ENCODE assay signal across 15 cellular contexts in the genomic region with DNA sequence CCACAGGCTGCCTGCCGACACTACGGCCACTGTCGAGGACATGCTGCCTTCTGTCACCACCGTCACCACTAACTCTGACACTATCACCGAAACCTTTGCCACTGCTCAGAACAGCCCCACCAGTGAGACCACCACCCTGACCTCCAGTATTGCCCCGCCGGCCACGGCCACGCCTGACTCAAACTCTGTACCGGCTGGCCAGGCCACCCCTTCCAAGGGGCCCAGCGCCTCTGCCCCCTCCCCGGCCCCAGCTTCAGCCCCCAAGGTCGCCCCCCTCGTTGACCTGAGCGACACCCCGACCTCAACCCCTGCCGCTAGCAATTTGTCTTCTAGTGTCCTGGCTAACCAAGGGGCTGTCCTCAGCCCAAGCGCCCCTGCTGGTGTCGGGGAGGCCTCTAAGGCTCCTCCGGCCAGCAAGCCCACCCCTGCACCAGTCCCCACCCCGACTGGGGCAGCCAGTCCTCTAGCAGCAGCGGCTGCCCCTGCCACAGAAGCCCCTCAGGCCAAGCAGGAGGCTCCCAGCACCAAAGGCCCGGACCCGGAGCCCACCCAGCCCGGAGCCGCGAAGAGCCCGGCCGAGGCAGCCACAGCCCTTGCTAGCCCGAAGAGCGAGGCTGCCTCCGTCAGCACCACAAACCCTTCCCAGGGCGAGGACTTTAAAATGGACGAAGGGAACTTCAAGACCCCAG. TPM values are rescaled to one million over a fixed set of nuclear protein-coding genes. Genes with fewer than 3 reads are reported as not detected.
DNase-seq lines count a peak whose midpoint lies in the region; ATAC-seq, FAIRE-seq and TF ChIP-seq lines count a peak whose summit lies in the region.
"Had no signal": no experiment of that assay in that cellular context is flagged by ENCODE, and none has a peak within 500 bp of the region (broad histone marks: within the 10 kb centered on the region; RNA-seq: fewer than 3 reads in every experiment).

No MANE protein-coding gene starts in this region.

- no peaks in the 10 kb centered on the region for H3F3A ChIP-seq in SK-N-SH (replicated peaks; ENCODE audit: insufficient read depth)

- H3K27ac Mint-ChIP-seq in nephron progenitor cell, result no peak overlapping the region
- no peak overlapping the region for H3K27ac Mint-ChIP-seq in activated CD8-positive, alpha-beta memory T cell treated with anti-CD3 and anti-CD28 coated beads, Interleukin-2, amount 10 ng/mL, durations not matched to agents 7 days and 5 days
- H3K27ac Mint-ChIP-seq: CD8-positive, alpha-beta T cell had no signal

- H3K23ac ChIP-seq in H1 (ENCODE audit: insufficient read length), result no peak overlapping the region

- peaks cover 41% of the 10 kb centered on the region for H3K36me3 Mint-ChIP-seq in nephron progenitor cell (ENCODE audit: low read depth)
- no peaks in the 10 kb centered on the region for H3K36me3 Mint-ChIP-seq in activated CD8-positive, alpha-beta memory T cell treated with anti-CD3 and anti-CD28 coated beads, Interleukin-2, amount 10 ng/mL, durations not matched to agents 7 days and 5 days
- H3K36me3 Mint-ChIP-seq: CD14-positive monocyte; CD8-positive, alpha-beta T cell had no signal

- ATAC-seq in SK-N-SH treated with all-trans-retinoic acid at 6 μM for 48 hours, result no peak
- no peak for ATAC-seq in activated CD8-positive, alpha-beta memory T cell treated with anti-CD3 and anti-CD28 coated beads, Interleukin-2, amount 10 ng/mL, durations not matched to agents 7 days and 5 days
- ATAC-seq: CD8-positive, alpha-beta T cell had no signal

- H3K9me2 ChIP-seq in SK-N-SH, result no peaks in the 10 kb centered on the region

- no peak overlapping the region for H4K91ac ChIP-seq in H1 (replicated peaks; ENCODE audit: insufficient read length, low read length)

- H3K27me3 ChIP-seq in SK-N-SH (ENCODE audit: insufficient read depth), result no peaks in the 10 kb centered on the region
- H3K27me3 ChIP-seq in H1 (replicated peaks in 1 of 4; ENCODE audit: control insufficient read depth in 3 of 4, extremely low read depth in 1 of 4, insufficient read depth in 3 of 4, low read length in 3 of 4), result no peaks in the 10 kb centered on the region
- no peaks in the 10 kb centered on the region for H3K27me3 ChIP-seq in WERI-Rb-1 (ENCODE audit: insufficient read depth, low read depth, severe bottlenecking)

- no peak overlapping the region for H2AK5ac ChIP-seq in H1 (ENCODE audit: low read depth, low read length)

- H4K20me1 ChIP-seq in SK-N-SH (ENCODE audit: insufficient read depth) (no peaks in the 10 kb centered on the region), H1 (replicated peaks in 1 of 2; ENCODE audit: control insufficient read depth in 1 of 2, insufficient read depth in 2 of 2, low read length in 2 of 2) (no peaks in the 10 kb centered on the region)

- H3K4me3 ChIP-seq in SK-N-SH (ENCODE audit: low read depth in 2 of 2, low read length in 1 of 2), result no peak overlapping the region
- H3K4me3 ChIP-seq in H1 (ENCODE audit: extremely low read depth in 1 of 4, insufficient read depth in 2 of 4, low read depth in 3 of 4, low read length in 4 of 4), result no peak overlapping the region
- H3K4me3 ChIP-seq in WERI-Rb-1 (ENCODE audit: low read depth, low read length), result no peak overlapping the region

- H3K36me3 ChIP-seq in SK-N-SH (replicated peaks in 1 of 2; ENCODE audit: control insufficient read depth in 1 of 2, insufficient read depth in 2 of 2, low read length in 1 of 2) (no peaks in the 10 kb centered on the region), H1 (ENCODE audit: control insufficient read depth in 2 of 4, insufficient read depth in 4 of 4, low read length in 3 of 4) (no peaks in the 10 kb centered on the region), WERI-Rb-1 (peaks cover 8% of the 10 kb centered on the region)

- H3K4me2 ChIP-seq in SK-N-SH, result no peak overlapping the region
- H3K4me2 ChIP-seq in H1 (ENCODE audit: insufficient read depth in 1 of 2, low read depth in 2 of 2, low read length in 2 of 2), result no peak overlapping the region

- H3K23me2 ChIP-seq in H1 (ENCODE audit: low read depth, low read length), result no peaks in the 10 kb centered on the region

- H2BK120ac ChIP-seq in H1 (replicated peaks; ENCODE audit: low read depth, low read length), result no peak overlapping the region

- H3K27ac ChIP-seq in SK-N-SH (ENCODE audit: low read depth in 2 of 2, low read length in 1 of 2), result peak overlapping the region in 1 of 2 experiments; percentile 89; a peak in 2 of 4 replicates
- no peak overlapping the region for H3K27ac ChIP-seq in H1 (ENCODE audit: low read depth, low read length)
- H3K27ac ChIP-seq in substantia nigra (ENCODE audit: low read depth, low read length, poor library complexity, severe bottlenecking), result peak overlapping the region; percentile 53
- H3K27ac ChIP-seq in WERI-Rb-1, result no peak overlapping the region
- H3K27ac ChIP-seq: 22Rv1 had no signal

- TF ChIP-seq POLR2A in H1 (IDR thresholded peaks at IDR 0.05; ENCODE audit: control extremely low read depth in 1 of 2, low read depth in 2 of 2, low read length in 2 of 2), result no peak

- POLR2A ChIA-PET in SK-N-SH (lab: Yijun Ruan, JAX), result no interaction called here
- POLR2A ChIA-PET in H1 (lab: Charles Lee; ENCODE audit: partially characterized antibody), result no interaction called here

- H3K4me3 Mint-ChIP-seq in nephron progenitor cell, result no peak overlapping the region
- H3K4me3 Mint-ChIP-seq in activated CD8-positive, alpha-beta memory T cell treated with anti-CD3 and anti-CD28 coated beads, Interleukin-2, amount 10 ng/mL, durations not matched to agents 7 days and 5 days, result no peak overlapping the region
- H3K4me3 Mint-ChIP-seq: CD14-positive monocyte; CD8-positive, alpha-beta T cell had no signal

- no peaks in the 10 kb centered on the region for H3K79me1 ChIP-seq in H1 (ENCODE audit: low read depth, low read length)

- H2BK5ac ChIP-seq in H1 (ENCODE audit: low read depth, low read length), result no peak overlapping the region

- no peaks in the 10 kb centered on the region for H3K27me3 Mint-ChIP-seq in nephron progenitor cell (ENCODE audit: low read depth, poor library complexity)
- H3K27me3 Mint-ChIP-seq in activated CD8-positive, alpha-beta memory T cell treated with anti-CD3 and anti-CD28 coated beads, Interleukin-2, amount 10 ng/mL, durations not matched to agents 7 days and 5 days, result no peaks in the 10 kb centered on the region

- H3K9me3 Mint-ChIP-seq in nephron progenitor cell, result no peaks in the 10 kb centered on the region
- no peaks in the 10 kb centered on the region for H3K9me3 Mint-ChIP-seq in activated CD8-positive, alpha-beta memory T cell treated with anti-CD3 and anti-CD28 coated beads, Interleukin-2, amount 10 ng/mL, durations not matched to agents 7 days and 5 days (ENCODE audit: low read depth)
- H3K9me3 Mint-ChIP-seq: CD14-positive monocyte; CD8-positive, alpha-beta T cell had no signal

- no peak overlapping the region for H3K4ac ChIP-seq in H1 (replicated peaks; ENCODE audit: insufficient read length, low read depth, low read length)

- H3K9ac ChIP-seq in SK-N-SH (no peak overlapping the region), H1 (replicated peaks in 1 of 4; ENCODE audit: extremely low read depth in 1 of 4, low read depth in 3 of 4, low read length in 3 of 4) (no peak overlapping the region)

- TF ChIP-seq EP300 in SK-N-SH (IDR thresholded peaks at IDR 0.05; ENCODE audit: borderline replicate concordance in 1 of 2, low read depth in 1 of 2, low read length in 1 of 2) (no peak), H1 (IDR thresholded peaks at IDR 0.05; ENCODE audit: borderline replicate concordance in 1 of 2, low read depth in 2 of 2, low read length in 2 of 2) (no peak)

- peak; percentile 56 for DNase-seq in SK-N-SH
- no peak for DNase-seq in H1 (ENCODE audit: low read depth in 1 of 2, low spot score in 2 of 2)
- peak; percentile 13 for DNase-seq in nephron progenitor cell
- no peak for DNase-seq in substantia nigra (lab: John Stamatoyannopoulos, UW)
- no peak for DNase-seq in SIG-M5 treated with dmso at 0.1 percent for 504 hours (lab: John Stamatoyannopoulos, UW; ENCODE audit: unreplicated experiment)
- no peak for DNase-seq in WERI-Rb-1
- DNase-seq in activated CD8-positive, alpha-beta memory T cell treated with anti-CD3 and anti-CD28 coated beads, Interleukin-2, amount 10 ng/mL, durations not matched to agents 7 days and 5 days, result no peak
- DNase-seq: CD8-positive, alpha-beta T cell; COR-L47; H7 had no signal

- H3K18ac ChIP-seq in H1 (ENCODE audit: extremely low read depth, low read length), result no peak overlapping the region

- TF ChIP-seq CTCF in SK-N-SH (IDR thresholded peaks at IDR 0.05) (no peak), H1 (IDR thresholded peaks at IDR 0.05; ENCODE audit: control extremely low read depth in 1 of 3, insufficient read depth in 1 of 3, low read depth in 1 of 3, low read length in 3 of 3) (no peak), nephron progenitor cell (IDR thresholded peaks at IDR 0.05) (no peak), WERI-Rb-1 (IDR thresholded peaks at IDR 0.05; ENCODE audit: low read depth, low read length) (no peak)

- H2AFZ ChIP-seq in SK-N-SH (ENCODE audit: low read depth) (no peak overlapping the region), H1 (ENCODE audit: low read length) (no peak overlapping the region)

- H3K14ac ChIP-seq in H1 (ENCODE audit: insufficient read length), result no peak overlapping the region

- H3K9me3 ChIP-seq in SK-N-SH, result no peaks in the 10 kb centered on the region
- no peaks in the 10 kb centered on the region for H3K9me3 ChIP-seq in H1 (ENCODE audit: insufficient read depth in 2 of 2, low read depth in 1 of 2, low read length in 1 of 2)
- H3K9me3 ChIP-seq in WERI-Rb-1 (ENCODE audit: severe bottlenecking), result no peaks in the 10 kb centered on the region

- no peak overlapping the region for H2BK15ac ChIP-seq in H1 (ENCODE audit: low read length)

- no peak overlapping the region for H4K8ac ChIP-seq in H1 (ENCODE audit: extremely low read depth, insufficient read depth, low read length)

- 90% methylated on average over 24 of the region's 34 CpGs for WGBS in SK-N-SH (ENCODE audit: low lambda C conversion rate)
- 91% methylated on average over 28 of the region's 34 CpGs; no CpG with 5 or more reads in 1 of the 2 experiments for WGBS in H1 (ENCODE audit: extremely low coverage in 1 of 2, insufficient coverage in 1 of 2, insufficient read length in 1 of 2, insufficient replicate concordance in 2 of 2, low coverage in 1 of 2, low lambda C conversion rate in 2 of 2, missing lambda C conversion rate in 1 of 2), 2 experiments

- H3K56ac ChIP-seq in H1 (replicated peaks; ENCODE audit: insufficient read length, low read depth, low read length), result no peak overlapping the region

- H3K4me1 Mint-ChIP-seq in nephron progenitor cell, result peaks cover 18% of the 10 kb centered on the region
- no peaks in the 10 kb centered on the region for H3K4me1 Mint-ChIP-seq in activated CD8-positive, alpha-beta memory T cell treated with anti-CD3 and anti-CD28 coated beads, Interleukin-2, amount 10 ng/mL, durations not matched to agents 7 days and 5 days
- H3K4me1 Mint-ChIP-seq: CD14-positive monocyte had no signal

- TF ChIP-seq RAD21 in SK-N-SH (IDR thresholded peaks at IDR 0.05; ENCODE audit: low read length) (no peak), H1 (IDR thresholded peaks at IDR 0.05 in 1 of 2, conservative IDR thresholded peaks at IDR 0.05 in 1 of 2; ENCODE audit: low read depth in 2 of 2, low read length in 2 of 2) (no peak)

- no peak for FAIRE-seq in H1 (lab: Jason Lieb, UNC)
- FAIRE-seq: D721Med had no signal

- no peak overlapping the region for H4K5ac ChIP-seq in H1 (ENCODE audit: insufficient read length, low read depth, low read length)

- peak overlapping the region; percentile 75; the same call in 1 of the 2 replicates for H2BK12ac ChIP-seq in H1 (ENCODE audit: low read depth, low read length)

- H3K4me1 ChIP-seq in SK-N-SH (ENCODE audit: control insufficient read depth in 1 of 2, insufficient read depth in 2 of 2, low read depth in 1 of 2, low read length in 1 of 2), result peaks cover 0 to 29% of the 10 kb centered on the region in 2 experiments; a peak in 1 of 4 replicates
- no peaks in the 10 kb centered on the region for H3K4me1 ChIP-seq in H1 (replicated peaks in 1 of 4; ENCODE audit: control insufficient read depth in 3 of 4, insufficient read depth in 4 of 4, low read length in 3 of 4)

- H2BK20ac ChIP-seq in H1 (ENCODE audit: low read length), result no peak overlapping the region

- CTCF ChIA-PET in SK-N-SH (lab: Yijun Ruan, JAX), result interaction anchor here (0.7 to 4.5 kb wide), 8 partner anchors 16 to 685 kb away, joined by 3 to 38 read pairs (median 4); no protein-coding TSS in a partner anchor
- CTCF ChIA-PET in H1 (lab: Charles Lee; ENCODE audit: partially characterized antibody), result interaction anchor here (0.8 to 3.9 kb wide), 10 partner anchors 8 to 986 kb away, joined by 3 to 15 read pairs (median 6); no protein-coding TSS in a partner anchor
- CTCF ChIA-PET in activated CD8-positive, alpha-beta memory T cell treated with anti-CD3 and anti-CD28 coated beads, Interleukin-2, amount 10 ng/mL, durations not matched to agents 7 days and 5 days (lab: Charles Lee), result no interaction called here

- H3K79me2 ChIP-seq in SK-N-SH (ENCODE audit: insufficient read depth), result no peaks in the 10 kb centered on the region
- no peaks in the 10 kb centered on the region for H3K79me2 ChIP-seq in H1 (ENCODE audit: control insufficient read depth in 1 of 2, insufficient read depth in 2 of 2, low read length in 2 of 2)

RNA-seq across cellular contexts. Expression of a gene that starts 41.3 kb away (rescaled TPM):
- polyA plus RNA-seq in SK-N-SH (2012; rRNA removed) (15.1 and 22.9 TPM in 2 replicates), H1 (2011; rRNA removed) (4.7 and 5.1 TPM in 2 replicates)
- polyA plus RNA-seq in SK-N-SH (2012; cell fraction: cytosol; rRNA removed), result 11.5 and 13.1 TPM in 2 replicates
- polyA plus RNA-seq in SK-N-SH (2012; cell fraction: nucleus; rRNA removed), result 87.5 and 88.6 TPM in 2 replicates
- total RNA-seq in H1 (2021; fragmentation: NEBNext Ultra II Directional; extraction: Animal tissue kit (Norgen Biotek cat#: 25700)), result 7.4 and 9.0 TPM in 2 replicates
- 8.0 TPM for polyA plus RNA-seq in H1 (2011; cell fraction: cytosol; rRNA removed)
- polyA plus RNA-seq in H1 (2011; cell fraction: nucleus; rRNA removed), result 26.4 TPM
- polyA plus RNA-seq in H1 (2012, experiment 1 of 2), result 6.2 to 11.4 TPM (median 7.5 TPM) in 4 replicates
- 1.1 TPM for polyA plus RNA-seq in H1 (2012, experiment 2 of 2)
- 6.7 TPM for polyA plus RNA-seq in H1 (2013, experiment 1 of 2)
- polyA plus RNA-seq in H1 (2013, experiment 2 of 2), result 6.8 TPM
- polyA minus RNA-seq in H1 (2011; rRNA and poly(A)+ RNA removed), result 9.6 and 14.1 TPM in 2 replicates
- polyA minus RNA-seq in H1 (2011; cell fraction: cytosol; rRNA and poly(A)+ RNA removed), result 10.9 TPM
- 33.3 TPM for polyA minus RNA-seq in H1 (2011; cell fraction: nucleus; rRNA and poly(A)+ RNA removed)
- total RNA-seq in activated CD8-positive, alpha-beta memory T cell treated with anti-CD3 and anti-CD28 coated beads, Interleukin-2, amount 10 ng/mL, durations not matched to agents 7 days and 5 days, result 10 to 100 TPM; 10.4 to 15.9 TPM
- total RNA-seq: A673 had no signal

Comparison
In these comparisons a context has a peak if more than half of its experiments do, and no peak if none do; other contexts are left out.
1. DNase-seq: peak in SK-N-SH (single experiment) and nephron progenitor cell (single experiment); none in H1 (0 of 2), substantia nigra (0 of 49), SIG-M5 treated with dmso at 0.1 percent for 504 hours (single experiment), WERI-Rb-1 (single experiment) and activated CD8-positive, alpha-beta memory T cell treated with anti-CD3 and anti-CD28 coated beads, Interleukin-2, amount 10 ng/mL, durations not matched to agents 7 days and 5 days (single experiment).